9 cellular contexts compared by ENCODE assay signal in the genomic region with DNA sequence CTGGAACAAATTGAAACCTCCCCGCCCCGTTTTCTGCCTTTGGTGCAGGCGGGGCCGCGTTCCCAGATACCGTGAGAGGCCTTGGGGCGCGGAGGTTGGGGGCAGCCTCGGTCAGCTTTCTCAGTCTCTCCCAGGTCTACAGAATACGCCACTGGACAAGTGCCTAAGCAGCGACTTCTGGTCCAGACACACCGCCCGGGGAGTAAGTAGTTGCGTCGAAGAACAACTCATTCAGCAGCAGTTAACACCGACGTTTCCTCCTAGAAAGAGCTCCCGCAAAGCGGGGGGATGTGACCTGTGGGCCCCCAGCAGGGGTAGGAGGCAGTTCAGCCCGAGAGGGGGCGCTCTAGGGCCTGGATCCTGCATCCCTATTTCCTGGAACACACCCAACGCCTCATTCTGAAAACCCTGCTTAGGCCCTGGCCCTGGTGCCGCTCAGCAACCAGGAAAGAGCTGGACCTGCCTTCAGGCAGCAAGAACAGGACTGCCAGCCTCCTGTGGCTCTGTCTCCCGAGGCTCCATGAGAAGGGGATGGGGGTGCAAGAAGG. TPM values are rescaled to one million over a fixed set of nuclear protein-coding genes. Genes with fewer than 3 reads are reported as not detected.
DNase-seq lines count a peak whose midpoint lies in the region; ATAC-seq and FAIRE-seq lines count a peak whose summit lies in the region.
"Had no signal": no experiment of that assay in that cellular context is flagged by ENCODE, and none has a peak within 500 bp of the region (broad histone marks: within the 10 kb centered on the region; RNA-seq: fewer than 3 reads in every experiment).

No MANE protein-coding gene starts in this region.

- WGBS in small intestine, 3 donors: 3 to 4% (median 4%) methylated on average over 24 of the region's 24 CpGs

- no peak overlapping the region for H3K27ac ChIP-seq in CD4-positive, alpha-beta memory T cell (ENCODE audit: low read depth, low read length)
- H3K27ac ChIP-seq in small intestine (ENCODE audit: low read depth in 1 of 2, low read length in 1 of 2): no peak overlapping the region

- intact Hi-C loops in CD4-positive, alpha-beta memory T cell (cut with micrococcal nuclease): loop anchor here (10.0 kb wide), 1 partner anchor 111 kb away; no protein-coding TSS in a partner anchor

- H3K9me3 ChIP-seq in CD4-positive, alpha-beta memory T cell (ENCODE audit: control insufficient read depth in 1 of 2, low read length in 2 of 2): no peaks in the 10 kb centered on the region
- no peaks in the 10 kb centered on the region for H3K9me3 ChIP-seq in small intestine (ENCODE audit: control insufficient read depth, low read depth)

- POLR2A ChIA-PET in CD4-positive, alpha-beta memory T cell (lab: Charles Lee; ENCODE audit: partially characterized antibody): no interaction called here
- POLR2A ChIA-PET in naive thymus-derived CD8-positive, alpha-beta T cell (lab: Charles Lee): no interaction called here

- CTCF ChIA-PET in CD4-positive, alpha-beta memory T cell (lab: Charles Lee; ENCODE audit: partially characterized antibody): interaction anchor here (1.5 kb wide), 1 partner anchor 442 kb away, joined by 5 read pairs; no protein-coding TSS in a partner anchor

- H3K4me3 Mint-ChIP-seq in CD4-positive, alpha-beta memory T cell: peak overlapping the region; percentile 38 to 80 (median 75)
- H3K4me3 Mint-ChIP-seq in naive thymus-derived CD8-positive, alpha-beta T cell: peak overlapping the region; percentile 65 to 85 (median 78)

- H3K36me3 ChIP-seq in CD4-positive, alpha-beta memory T cell (ENCODE audit: insufficient read depth, low read length): no peaks in the 10 kb centered on the region
- no peaks in the 10 kb centered on the region for H3K36me3 ChIP-seq in small intestine (ENCODE audit: control insufficient read depth in 2 of 2, insufficient read depth in 2 of 2, low read length in 2 of 2)

- peaks cover 43% of the 10 kb centered on the region for H3K4me1 ChIP-seq in CD4-positive, alpha-beta memory T cell (ENCODE audit: insufficient read depth, low read length)
- peaks cover 3 to 8% of the 10 kb centered on the region in 2 donors for H3K4me1 ChIP-seq in small intestine (ENCODE audit: control insufficient read depth in 2 of 2, insufficient read depth in 1 of 2, low read depth in 1 of 2, low read length in 1 of 2)

- H3K27me3 ChIP-seq in CD4-positive, alpha-beta memory T cell (ENCODE audit: insufficient read depth, low read length): peaks cover 85% of the 10 kb centered on the region
- peaks cover 3 to 74% of the 10 kb centered on the region in 2 donors for H3K27me3 ChIP-seq in small intestine (ENCODE audit: control insufficient read depth in 2 of 2, insufficient read depth in 2 of 2, low read length in 2 of 2)

- FAIRE-seq in small intestine (lab: Jason Lieb, UNC): no peak

- peaks cover 82 to 85% of the 10 kb centered on the region in 2 donors for H3K27me3 Mint-ChIP-seq in CD4-positive, alpha-beta memory T cell
- peaks cover 75 to 100% (median 84%) of the 10 kb centered on the region in 5 donors for H3K27me3 Mint-ChIP-seq in naive thymus-derived CD8-positive, alpha-beta T cell

- DNase-seq in CD4-positive, alpha-beta memory T cell: no peak
- DNase-seq in cerebellar cortex (ENCODE audit: low spot score) (peak; percentile 33), small intestine (no peak), dedifferentiated amniotic fluid mesenchymal stem cell (ENCODE audit: extremely low spot score) (no peak)
- no peak for DNase-seq in naive thymus-derived CD8-positive, alpha-beta T cell
- DNase-seq in effector CD8-positive, alpha-beta T cell (lab: John Stamatoyannopoulos, UW): no peak
- DNase-seq: stimulated activated CD4-positive, alpha-beta T cell treated with anti-CD3 and anti-CD28 coated beads, Interleukin-12 subunit alpha, Interleukin-12 subunit beta, amount 100 ng/mL, for 4 hours had no signal

- H3K36me3 Mint-ChIP-seq in CD4-positive, alpha-beta memory T cell: peaks cover 9 to 10% of the 10 kb centered on the region in 2 donors
- peaks cover 26 to 67% (median 50%) of the 10 kb centered on the region in 3 donors for H3K36me3 Mint-ChIP-seq in naive thymus-derived CD8-positive, alpha-beta T cell

- peak overlapping the region in 1 of 2 donors; percentile 3 for H3K4me3 ChIP-seq in CD4-positive, alpha-beta memory T cell (ENCODE audit: low read length in 2 of 2)
- H3K4me3 ChIP-seq in small intestine (ENCODE audit: low read depth in 1 of 2, low read length in 2 of 2): peak overlapping the region in 1 of 2 donors; percentile 37

- H3K4me1 Mint-ChIP-seq in CD4-positive, alpha-beta memory T cell: peaks cover 30 to 68% (median 46%) of the 10 kb centered on the region in 4 donors
- H3K4me1 Mint-ChIP-seq in naive thymus-derived CD8-positive, alpha-beta T cell: peaks cover 22 to 64% (median 54%) of the 10 kb centered on the region in 4 donors

- H3K27ac Mint-ChIP-seq in CD4-positive, alpha-beta memory T cell: peak overlapping the region in 2 of 7 donors; percentile 52 to 79
- H3K27ac Mint-ChIP-seq in naive thymus-derived CD8-positive, alpha-beta T cell: peak overlapping the region in 2 of 10 donors; percentile 14 to 29

- ATAC-seq in HG02798 (IDR thresholded peaks at IDR 0.05; ENCODE audit: poor library complexity, unreplicated experiment) (peak; percentile 34), HG02588 (IDR thresholded peaks at IDR 0.05; ENCODE audit: unreplicated experiment) (no peak)
- no peak for ATAC-seq in naive thymus-derived CD8-positive, alpha-beta T cell

- H3K9me3 Mint-ChIP-seq in CD4-positive, alpha-beta memory T cell: peaks cover 0 to 74% (median 57%) of the 10 kb centered on the region in 8 donors
- peaks cover 13 to 86% (median 42%) of the 10 kb centered on the region in 9 donors for H3K9me3 Mint-ChIP-seq in naive thymus-derived CD8-positive, alpha-beta T cell

RNA-seq across cellular contexts. Expression of gene BARHL2, which starts 6.5 kb away (rescaled TPM):
- not detected for total RNA-seq in CD4-positive, alpha-beta memory T cell
- not detected for polyA plus RNA-seq in CD4-positive, alpha-beta memory T cell
- not detected for total RNA-seq in naive thymus-derived CD8-positive, alpha-beta T cell
- polyA plus RNA-seq in naive thymus-derived CD8-positive, alpha-beta T cell: not detected
- not detected for polyA plus RNA-seq in small intestine
